8 cellular contexts compared by ENCODE assay signal in genomic region chr9:121222524-121223171, GRCh38. TPM values are rescaled to one million over a fixed set of nuclear protein-coding genes. Genes with fewer than 3 reads are reported as not detected.
DNase-seq lines count a peak whose midpoint lies in the region; ATAC-seq and TF ChIP-seq lines count a peak whose summit lies in the region.

No MANE protein-coding gene starts in this region.

- H3K36me3 Mint-ChIP-seq in activated CD4-positive, alpha-beta T cell treated with anti-CD3 and anti-CD28 coated beads for 36 hours (ENCODE audit: low read depth): no peaks in the 10 kb centered on the region

- H3K4me1 Mint-ChIP-seq in activated CD4-positive, alpha-beta T cell treated with anti-CD3 and anti-CD28 coated beads for 36 hours: peaks cover 3% of the 10 kb centered on the region

- CTCF ChIA-PET in activated CD4-positive, alpha-beta T cell treated with anti-CD3 and anti-CD28 coated beads for 36 hours (lab: Charles Lee): interaction anchor here (0.6 to 5.1 kb wide), 6 partner anchors 10 to 97 kb away, joined by 3 to 39 read pairs (median 4); no protein-coding TSS in a partner anchor

- no peak for ATAC-seq in GM19452 (IDR thresholded peaks at IDR 0.05; ENCODE audit: unreplicated experiment)
- no peak for ATAC-seq in activated CD4-positive, alpha-beta T cell treated with anti-CD3 and anti-CD28 coated beads for 36 hours
- ATAC-seq in HG03469 (IDR thresholded peaks at IDR 0.05; ENCODE audit: unreplicated experiment): no peak

- H3K27ac Mint-ChIP-seq in activated CD4-positive, alpha-beta T cell treated with anti-CD3 and anti-CD28 coated beads for 36 hours: no peak overlapping the region

- no peaks in the 10 kb centered on the region for H3K27me3 Mint-ChIP-seq in activated CD4-positive, alpha-beta T cell treated with anti-CD3 and anti-CD28 coated beads for 36 hours

- no peaks in the 10 kb centered on the region for H3K9me3 Mint-ChIP-seq in activated CD4-positive, alpha-beta T cell treated with anti-CD3 and anti-CD28 coated beads for 36 hours (ENCODE audit: low read depth)

- peak; percentile 52; the same call in 2 of the 3 replicates for TF ChIP-seq CTCF in GM12872 (IDR thresholded peaks at IDR 0.05; ENCODE audit: insufficient read depth, low read depth, low read length)

- POLR2A ChIA-PET in activated CD4-positive, alpha-beta T cell treated with anti-CD3 and anti-CD28 coated beads for 36 hours (lab: Charles Lee): no interaction called here

- DNase-seq in NCI-H146 (lab: John Stamatoyannopoulos, UW) (peak; percentile 62), amniotic stem cell (lab: John Stamatoyannopoulos, UW) (peak; percentile 60), kidney tubule cell (ENCODE audit: low spot score) (peak; percentile 40)
- DNase-seq in activated naive CD4-positive, alpha-beta T cell treated with anti-CD3 and anti-CD28 coated beads, Interleukin-2, amount 50 U/mL, for 16 hours: no peak
- DNase-seq in activated CD4-positive, alpha-beta T cell treated with anti-CD3 and anti-CD28 coated beads for 36 hours: no peak

- intact Hi-C loops in activated CD4-positive, alpha-beta T cell treated with anti-CD3 and anti-CD28 coated beads for 36 hours (cut with DNase I, micrococcal nuclease): no loop called here

- H3K4me3 Mint-ChIP-seq in activated CD4-positive, alpha-beta T cell treated with anti-CD3 and anti-CD28 coated beads for 36 hours: no peak overlapping the region

RNA-seq across cellular contexts. Expression of gene RAB14, which starts 21.0 kb away (rescaled TPM):
- 10 to 100 TPM; 52.3 to 54.7 TPM for total RNA-seq in activated CD4-positive, alpha-beta T cell treated with anti-CD3 and anti-CD28 coated beads for 36 hours

RNA-seq across cellular contexts. Expression of gene GSN, which starts 45.3 kb away (rescaled TPM):
- 1 to 10 TPM; 1.7 to 1.9 TPM for total RNA-seq in activated CD4-positive, alpha-beta T cell treated with anti-CD3 and anti-CD28 coated beads for 36 hours

Comparison
In these comparisons a context has a peak if more than half of its experiments do, and no peak if none do; other contexts are left out.
1. DNase-seq: peak in NCI-H146 (single experiment), amniotic stem cell (single experiment) and kidney tubule cell (single experiment); none in activated naive CD4-positive, alpha-beta T cell treated with anti-CD3 and anti-CD28 coated beads, Interleukin-2, amount 50 U/mL, for 16 hours (single experiment) and activated CD4-positive, alpha-beta T cell treated with anti-CD3 and anti-CD28 coated beads for 36 hours (single experiment).